ENCODE assay signal across 7 cellular contexts in the genomic region with DNA sequence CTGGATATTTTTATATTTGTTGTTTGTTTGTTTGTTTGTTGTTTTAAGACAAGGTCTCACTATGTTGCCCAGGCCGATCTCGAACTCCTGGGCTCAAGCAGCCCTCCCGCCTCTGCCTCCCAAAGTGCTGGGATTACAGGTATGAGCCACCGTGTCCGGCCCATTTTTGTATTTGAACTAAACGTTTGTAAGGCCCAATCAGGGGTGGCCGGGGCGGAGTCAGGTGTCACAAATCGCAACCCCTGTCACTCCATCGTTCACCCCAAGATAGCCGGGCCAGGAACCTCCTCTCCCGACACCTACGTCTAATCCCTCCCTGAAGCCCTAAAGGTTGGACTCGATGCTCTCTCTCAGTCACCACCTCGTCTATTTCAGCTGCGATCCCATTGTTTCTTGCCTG.
DNase-seq lines count a peak whose midpoint lies in the region.

No MANE protein-coding gene starts in this region.

- H3K36me3 ChIP-seq in HUES48 (ENCODE audit: control insufficient read depth, insufficient read depth, low read length) = no peaks in the 10 kb centered on the region

- H3K9me3 ChIP-seq in HUES48 (ENCODE audit: control insufficient read depth, insufficient read depth, low read length) = peaks cover 3% of the 10 kb centered on the region; the same call in 1 of the 2 replicates

- H3K4me1 ChIP-seq in HUES48 (ENCODE audit: control insufficient read depth, insufficient read depth, low read length) = peaks cover 12% of the 10 kb centered on the region; the same call in 1 of the 2 replicates

- peak; percentile 5 for DNase-seq in activated CD8-positive, alpha-beta memory T cell treated with anti-CD3 and anti-CD28 coated beads, Interleukin-2, amount 50 U/mL, for 24 hours (ENCODE audit: extremely low read depth)
- DNase-seq in germinal center (ENCODE audit: low spot score) (peak; percentile 14), NCI-H748 (lab: John Stamatoyannopoulos, UW; ENCODE audit: unreplicated experiment) (no peak), cerebellar nuclear complex (lab: John Stamatoyannopoulos, UW) (no peak), NCI-H1436 (lab: John Stamatoyannopoulos, UW) (no peak)
- peak; percentile 53 to 59 for DNase-seq in stimulated activated CD4-positive, alpha-beta T cell treated with anti-CD3 and anti-CD28 coated beads, Interleukin-2, amount 100 ng/mL, for 24 hours

- 0 out of 2 replicates have a peak overlapping the region, but pooled peaks have one; percentile 43 for H3K4me3 ChIP-seq in HUES48 (ENCODE audit: low read depth, low read length)

- H3K9ac ChIP-seq in HUES48 (ENCODE audit: low read depth, low read length) = no peak overlapping the region

- H3K27me3 ChIP-seq in HUES48 (ENCODE audit: control insufficient read depth, insufficient read depth, low read length) = no peaks in the 10 kb centered on the region

- H3K27ac ChIP-seq in HUES48 (ENCODE audit: low read depth, low read length) = no peak overlapping the region

Comparison
In these comparisons a context has a peak if more than half of its experiments do, and no peak if none do; other contexts are left out.
1. DNase-seq: peak in activated CD8-positive, alpha-beta memory T cell treated with anti-CD3 and anti-CD28 coated beads, Interleukin-2, amount 50 U/mL, for 24 hours (single experiment), germinal center (single experiment) and stimulated activated CD4-positive, alpha-beta T cell treated with anti-CD3 and anti-CD28 coated beads, Interleukin-2, amount 100 ng/mL, for 24 hours (2 of 2); none in NCI-H748 (single experiment), cerebellar nuclear complex (0 of 2) and NCI-H1436 (single experiment).